ENCODE assay signal across 17 cellular contexts in genomic region chr1:38059632-38060286, GRCh38. TPM values are rescaled to one million over a fixed set of nuclear protein-coding genes. Genes with fewer than 3 reads are reported as not detected.
DNase-seq lines count a peak whose midpoint lies in the region; ATAC-seq, FAIRE-seq and TF ChIP-seq lines count a peak whose summit lies in the region.
"Had no signal": no experiment of that assay in that cellular context is flagged by ENCODE, and none has a peak within 500 bp of the region (broad histone marks: within the 10 kb centered on the region; RNA-seq: fewer than 3 reads in every experiment).

No MANE protein-coding gene starts in this region.

- H3K4me2 ChIP-seq in K562 (ENCODE audit: insufficient read depth, low read length): no peak overlapping the region

- H2AFZ ChIP-seq in K562 (ENCODE audit: low read depth, low read length): no peak overlapping the region

- H3K27me3 ChIP-seq in A673 (replicated peaks; ENCODE audit: insufficient read depth, low read depth, low read length, poor library complexity) (no peaks in the 10 kb centered on the region), K562 (ENCODE audit: control insufficient read depth in 2 of 2, insufficient read depth in 2 of 2, low read length in 2 of 2) (peaks cover 2 to 10% of the 10 kb centered on the region in 2 experiments; a peak in 2 of 5 replicates), gastrocnemius medialis (no peaks in the 10 kb centered on the region)
- H3K27me3 ChIP-seq: BE2C had no signal

- H3K9me3 ChIP-seq in A673 (ENCODE audit: low read depth, low read length, poor library complexity, severe bottlenecking) (no peaks in the 10 kb centered on the region), K562 (replicated peaks; ENCODE audit: control insufficient read depth, insufficient read depth, low read depth, low read length) (no peaks in the 10 kb centered on the region), gastrocnemius medialis (no peaks in the 10 kb centered on the region)
- H3K9me3 ChIP-seq: BE2C had no signal

- no peak for TF ChIP-seq RAD21 in K562 (CRISPR knock-in tag; conservative IDR thresholded peaks at IDR 0.05 in 1 of 2, IDR thresholded peaks at IDR 0.05 in 1 of 2)

- H3K9ac ChIP-seq in K562 (ENCODE audit: insufficient read depth in 1 of 2, low read depth in 2 of 2, low read length in 2 of 2): peak overlapping the region in 1 of 2 experiments; percentile 3; a peak in 1 of 4 replicates

- POLR2A ChIA-PET in A673 (lab: Charles Lee; ENCODE audit: low non-redundant PET): no interaction called here
- POLR2A ChIA-PET in K562 (lab: Yijun Ruan, JAX): interaction anchor here (0.6 to 1.1 kb wide), 3 partner anchors 13 to 266 kb away, joined by 3 to 4 read pairs (median 4); no protein-coding TSS in a partner anchor

- no peaks in the 10 kb centered on the region for H3K9me3 Mint-ChIP-seq in neural crest cell
- H3K9me3 Mint-ChIP-seq: CD4-positive, alpha-beta T cell had no signal

- peak overlapping the region; percentile 78 for H3K27ac Mint-ChIP-seq in neural crest cell (ENCODE audit: unreplicated experiment)
- H3K27ac Mint-ChIP-seq: CD4-positive, alpha-beta T cell had no signal

- H3K4me3 ChIP-seq in A673 (ENCODE audit: low read depth, low read length, poor library complexity, severe bottlenecking) (no peak overlapping the region), K562 (no peak overlapping the region), gastrocnemius medialis (no peak overlapping the region)

- intact Hi-C loops in A673 (cut with micrococcal nuclease; ENCODE audit: unreplicated experiment) (no loop called here), K562 (cut with micrococcal nuclease) (no loop called here), gastrocnemius medialis (cut with DNase I; ENCODE audit: low total_unique reads) (no loop called here)

- in situ Hi-C loops in K562 (cut with MboI) (no loop called here), gastrocnemius medialis (cut with MboI; ENCODE audit: low sequenced_read_pairs in 4 of 4) (loop anchor here in 2 of 4 donors (25.0 kb wide), 2 partner anchors 753 to 778 kb away; no protein-coding TSS in a partner anchor)

- peaks cover 42% of the 10 kb centered on the region for H3K4me1 Mint-ChIP-seq in neural crest cell

- WGBS in K562 (ENCODE audit: insufficient coverage, low coverage, missing lambda C conversion rate): 9% methylated on average over 7 of the region's 7 CpGs

- H4K20me1 ChIP-seq in K562 (replicated peaks; ENCODE audit: control insufficient read depth, insufficient read depth, low read length): no peaks in the 10 kb centered on the region

- DNase-seq in A673 (ENCODE audit: low spot score): no peak
- DNase-seq in DMS 273 treated with DMSO at 0.1 percent for 48 hours (lab: John Stamatoyannopoulos, UW): peak; percentile 99
- no peak for DNase-seq in K562 (ENCODE audit: extremely low read depth in 1 of 4, low spot score in 3 of 4)
- DNase-seq in neural crest cell (ENCODE audit: low read depth, low spot score): no peak
- no peak for DNase-seq in activated CD4-positive, alpha-beta T cell treated with anti-CD3 and anti-CD28 coated beads for 48 hours
- no peak for DNase-seq in NCI-H1092 (lab: John Stamatoyannopoulos, UW)
- no peak for DNase-seq in gastrocnemius medialis
- DNase-seq: BE2C; CD4-positive, alpha-beta T cell; HCEC 1CT; NCI-H2029 treated with DMSO at 0.1 percent for 48 hours; NCI-H2171 treated with DMSO at 0.1 percent for 48 hours; NCI-H446 treated with DMSO at 0.1 percent for 48 hours; NCI-H774; SIG-M5 had no signal

- BruUV-seq in A673 (replicated peaks; lab: Mats Ljungman, UMichigan) (no TSS peak), K562 (replicated peaks; lab: Mats Ljungman, UMichigan) (no TSS peak)

- no peak for TF ChIP-seq EP300 in K562 (IDR thresholded peaks at IDR 0.05; ENCODE audit: low read length)

- no peak overlapping the region for H3K4me3 Mint-ChIP-seq in neural crest cell
- H3K4me3 Mint-ChIP-seq: CD4-positive, alpha-beta T cell had no signal

- TF ChIP-seq POLR2A in K562 (conservative IDR thresholded peaks at IDR 0.05) (no peak), gastrocnemius medialis (IDR thresholded peaks at IDR 0.05) (no peak)

- H3K4me1 ChIP-seq in A673 (ENCODE audit: insufficient read depth, low read length, poor library complexity, severe bottlenecking): peaks cover 62% of the 10 kb centered on the region
- peaks cover 12 to 21% of the 10 kb centered on the region in 2 experiments; a peak in 4 of 5 replicates for H3K4me1 ChIP-seq in K562 (replicated peaks in 1 of 2; ENCODE audit: control insufficient read depth in 2 of 2, insufficient read depth in 2 of 2, low read length in 2 of 2)
- no peaks in the 10 kb centered on the region for H3K4me1 ChIP-seq in gastrocnemius medialis
- H3K4me1 ChIP-seq: BE2C had no signal

- TF ChIP-seq CTCF in A673 (conservative IDR thresholded peaks at IDR 0.05; ENCODE audit: low read depth, low read length): no peak
- no peak for TF ChIP-seq CTCF in K562 (IDR thresholded peaks at IDR 0.05 in 2 of 3, conservative IDR thresholded peaks at IDR 0.05 in 1 of 3; ENCODE audit: insufficient read depth in 2 of 3, low read depth in 1 of 3, low read length in 3 of 3)
- TF ChIP-seq CTCF in neural crest cell (conservative IDR thresholded peaks at IDR 0.05): no peak
- no peak for TF ChIP-seq CTCF in gastrocnemius medialis (IDR thresholded peaks at IDR 0.05 in 4 of 5, conservative IDR thresholded peaks at IDR 0.05 in 1 of 5)

- CTCF ChIA-PET in A673 (lab: Charles Lee) (interaction anchor here (0.5 to 1.1 kb wide), 3 partner anchors 12 to 19 kb away, joined by 3 to 7 read pairs (median 3); partner anchors contain the start of gene POU3F1), K562 (lab: Yijun Ruan, JAX; ENCODE audit: low intra/inter-chr PET ratio) (no interaction called here)

- H3K36me3 Mint-ChIP-seq in neural crest cell (ENCODE audit: low read depth): no peaks in the 10 kb centered on the region

- peaks cover 4% of the 10 kb centered on the region for H3K27me3 Mint-ChIP-seq in neural crest cell (ENCODE audit: low read depth)

- no peaks in the 10 kb centered on the region for H3K79me2 ChIP-seq in K562 (ENCODE audit: control insufficient read depth, insufficient read depth, low read length)

- ATAC-seq in K562 (no peak), gastrocnemius medialis (no peak)

- no peaks in the 10 kb centered on the region for H3K9me1 ChIP-seq in K562 (ENCODE audit: control insufficient read depth, insufficient read depth, low read length)

- FAIRE-seq in K562 (lab: Jason Lieb, UNC): no peak
- FAIRE-seq: RCC 7860 had no signal

- H3K36me3 ChIP-seq in A673 (ENCODE audit: insufficient read depth, low read length, poor library complexity, severe bottlenecking) (no peaks in the 10 kb centered on the region), K562 (ENCODE audit: control insufficient read depth, insufficient read depth, low read length) (no peaks in the 10 kb centered on the region), gastrocnemius medialis (no peaks in the 10 kb centered on the region)
- H3K36me3 ChIP-seq: BE2C had no signal

- H3K27ac ChIP-seq in A673 (ENCODE audit: low read depth, low read length, poor library complexity, severe bottlenecking) (peak overlapping the region; percentile 99), K562 (ENCODE audit: extremely low read depth, low read depth, low read length) (no peak overlapping the region), gastrocnemius medialis (no peak overlapping the region)

RNA-seq across cellular contexts. Expression of gene POU3F1, which starts 13.2 kb away (rescaled TPM):
- 83.3 and 92.9 TPM in 2 replicates for total RNA-seq in A673 (2021)
- not detected in 2 replicates for total RNA-seq in K562 (2011; cell fraction: chromatin; rRNA removed; ENCODE audit: low replicate concordance)
- total RNA-seq in K562 (2011; cell fraction: nucleolus; rRNA removed): 0.13 TPM in 1 of 2 replicates, not detected in the other
- not detected in 2 replicates for total RNA-seq in K562 (2011; cell fraction: nucleoplasm; rRNA removed)
- 0.08 and 0.09 TPM in 2 replicates for total RNA-seq in K562 (2014; rRNA removed)
- total RNA-seq in K562 (2014; rRNA removed; fragmentation: Illumina TruSeq; extraction: Trizol): not detected in 2 replicates
- not detected in 2 replicates for total RNA-seq in K562 (2015; rRNA removed; fragmentation: Illumina TruSeq; extraction: Trizol)
- not detected in 2 replicates for total RNA-seq in K562 (2021)
- 0.05 TPM in 1 of 2 replicates, not detected in the other for polyA plus RNA-seq in K562 (2011; rRNA removed)
- not detected in 2 replicates for polyA plus RNA-seq in K562 (2011; cell fraction: cytosol; rRNA removed)
- 0.06 and 0.15 TPM in 2 replicates for polyA plus RNA-seq in K562 (2011; cell fraction: nucleus; rRNA removed)
- polyA plus RNA-seq in K562 (2012): not detected in 2 replicates
- not detected in 2 replicates for polyA plus RNA-seq in K562 (2014; fragmentation: Illumina TruSeq; extraction: Trizol)
- not detected for polyA plus RNA-seq in K562 (2014; fragmentation: Nextera tagmentation; extraction: Ambion mirVana)
- not detected in 2 replicates for polyA plus RNA-seq in K562 (2014; rRNA removed)
- not detected in 2 replicates for polyA minus RNA-seq in K562 (2011; rRNA and poly(A)+ RNA removed)
- not detected in 2 replicates for polyA minus RNA-seq in K562 (2011; cell fraction: cytosol; rRNA and poly(A)+ RNA removed)
- polyA minus RNA-seq in K562 (2011; cell fraction: nucleus; rRNA and poly(A)+ RNA removed): 0.13 and 0.33 TPM in 2 replicates
- total RNA-seq in neural crest cell: 10.7 and 12.1 TPM in 2 replicates
- total RNA-seq in gastrocnemius medialis: 1 to 10 TPM in 1 of 4 donors, under 1 TPM in 3; 0.13 to 2.3 (median 0.69) TPM
- total RNA-seq: HT1080 had no signal

RNA-seq across cellular contexts. Expression of gene UTP11, which starts 47.2 kb away (rescaled TPM):
- total RNA-seq in A673 (2021): 109 and 113 TPM in 2 replicates
- total RNA-seq in K562 (2011; cell fraction: chromatin; rRNA removed; ENCODE audit: low replicate concordance): 67.0 and 115 TPM in 2 replicates
- 37.6 and 49.2 TPM in 2 replicates for total RNA-seq in K562 (2011; cell fraction: nucleolus; rRNA removed)
- 97.2 and 146 TPM in 2 replicates for total RNA-seq in K562 (2011; cell fraction: nucleoplasm; rRNA removed)
- total RNA-seq in K562 (2014; rRNA removed): 125 and 137 TPM in 2 replicates
- total RNA-seq in K562 (2014; rRNA removed; fragmentation: Illumina TruSeq; extraction: Trizol): 215 and 251 TPM in 2 replicates
- 214 and 221 TPM in 2 replicates for total RNA-seq in K562 (2015; rRNA removed; fragmentation: Illumina TruSeq; extraction: Trizol)
- total RNA-seq in K562 (2021): 124 and 129 TPM in 2 replicates
- polyA plus RNA-seq in K562 (2011; rRNA removed): 67.6 and 91.1 TPM in 2 replicates
- 22.4 and 42.7 TPM in 2 replicates for polyA plus RNA-seq in K562 (2011; cell fraction: cytosol; rRNA removed)
- 18.0 and 28.1 TPM in 2 replicates for polyA plus RNA-seq in K562 (2011; cell fraction: nucleus; rRNA removed)
- 76.5 and 96.7 TPM in 2 replicates for polyA plus RNA-seq in K562 (2012)
- polyA plus RNA-seq in K562 (2014; fragmentation: Illumina TruSeq; extraction: Trizol): 329 and 378 TPM in 2 replicates
- 100 to 1,000 TPM; 269 to 303 TPM for polyA plus RNA-seq in K562 (2014; fragmentation: Nextera tagmentation; extraction: Ambion mirVana)
- polyA plus RNA-seq in K562 (2014; rRNA removed): 167 and 253 TPM in 2 replicates
- polyA minus RNA-seq in K562 (2011; rRNA and poly(A)+ RNA removed): 46.0 and 51.0 TPM in 2 replicates
- polyA minus RNA-seq in K562 (2011; cell fraction: cytosol; rRNA and poly(A)+ RNA removed): 25.8 and 26.4 TPM in 2 replicates
- polyA minus RNA-seq in K562 (2011; cell fraction: nucleus; rRNA and poly(A)+ RNA removed): 17.6 and 38.0 TPM in 2 replicates
- total RNA-seq in neural crest cell: 41.2 and 44.5 TPM in 2 replicates
- 100 to 1,000 TPM; 141 to 206 (median 186) TPM for total RNA-seq in gastrocnemius medialis

RNA-seq across cellular contexts. Expression of gene FHL3, which starts 54.4 kb away (rescaled TPM):
- 89.5 and 106 TPM in 2 replicates for total RNA-seq in A673 (2021)
- total RNA-seq in K562 (2011; cell fraction: chromatin; rRNA removed; ENCODE audit: low replicate concordance): 89.8 and 202 TPM in 2 replicates
- total RNA-seq in K562 (2011; cell fraction: nucleolus; rRNA removed): 99.7 and 116 TPM in 2 replicates
- total RNA-seq in K562 (2011; cell fraction: nucleoplasm; rRNA removed): 98.0 and 139 TPM in 2 replicates
- total RNA-seq in K562 (2014; rRNA removed): 55.7 and 80.3 TPM in 2 replicates
- total RNA-seq in K562 (2014; rRNA removed; fragmentation: Illumina TruSeq; extraction: Trizol): 22.6 and 27.7 TPM in 2 replicates
- 34.1 and 35.1 TPM in 2 replicates for total RNA-seq in K562 (2015; rRNA removed; fragmentation: Illumina TruSeq; extraction: Trizol)
- total RNA-seq in K562 (2021): 123 and 144 TPM in 2 replicates
- polyA plus RNA-seq in K562 (2011; rRNA removed): 14.8 and 18.9 TPM in 2 replicates
- polyA plus RNA-seq in K562 (2011; cell fraction: cytosol; rRNA removed): 31.0 and 53.9 TPM in 2 replicates
- 58.4 and 84.8 TPM in 2 replicates for polyA plus RNA-seq in K562 (2011; cell fraction: nucleus; rRNA removed)
- polyA plus RNA-seq in K562 (2012): 76.0 and 140 TPM in 2 replicates
- polyA plus RNA-seq in K562 (2014; fragmentation: Illumina TruSeq; extraction: Trizol): 117 and 145 TPM in 2 replicates
- polyA plus RNA-seq in K562 (2014; fragmentation: Nextera tagmentation; extraction: Ambion mirVana): 1 to 10 TPM; 6.1 to 8.0 TPM
- polyA plus RNA-seq in K562 (2014; rRNA removed): 56.7 and 61.4 TPM in 2 replicates
- 26.4 and 29.9 TPM in 2 replicates for polyA minus RNA-seq in K562 (2011; rRNA and poly(A)+ RNA removed)
- polyA minus RNA-seq in K562 (2011; cell fraction: cytosol; rRNA and poly(A)+ RNA removed): 46.4 and 60.9 TPM in 2 replicates
- 41.9 and 46.1 TPM in 2 replicates for polyA minus RNA-seq in K562 (2011; cell fraction: nucleus; rRNA and poly(A)+ RNA removed)
- total RNA-seq in neural crest cell: 21.2 and 22.4 TPM in 2 replicates
- total RNA-seq in gastrocnemius medialis: 1,000 to 10,000 TPM in 2 of 4 donors, 100 to 1,000 TPM in 2; 725 to 1,282 (median 1,051) TPM
